2 cellular contexts compared by ENCODE assay signal in the genomic region with DNA sequence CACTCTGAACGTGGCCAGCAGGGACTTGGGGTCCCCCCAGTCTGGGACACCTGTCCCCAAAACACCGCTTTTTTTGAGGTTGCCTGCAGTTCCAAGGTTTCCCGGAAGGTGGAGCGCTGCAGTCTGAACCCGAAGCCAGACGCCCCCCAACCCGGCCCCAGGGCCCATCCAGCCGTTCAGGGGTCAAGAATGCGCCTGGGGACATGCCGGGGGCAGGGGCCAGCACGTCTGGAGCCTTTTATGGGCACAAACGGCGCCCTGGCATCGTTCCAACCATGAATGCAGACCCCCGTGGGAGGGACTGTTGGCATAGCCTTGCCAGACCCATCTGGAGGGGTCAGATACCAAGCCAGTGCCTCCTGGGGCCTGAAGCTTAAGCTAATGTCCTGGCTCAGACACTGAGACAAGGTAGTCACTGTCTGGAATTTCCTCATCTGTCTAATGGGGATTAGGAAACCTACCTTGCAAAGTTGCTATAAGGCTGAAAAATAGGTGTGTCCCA.
TF ChIP-seq lines count a peak whose summit lies in the region.

No MANE protein-coding gene starts in this region.

TF ChIP-seq in SK-N-SH, 30 proteins besides CTCF, POLR2A, EP300 and RAD21 (continued from another document):
- TF ChIP-seq POLR2AphosphoS5 (IDR thresholded peaks at IDR 0.05; ENCODE audit: low read depth, low read length) (no peak), NFIC (IDR thresholded peaks at IDR 0.05; ENCODE audit: borderline replicate concordance) (peak; percentile 38; the same call in 1 of the 2 replicates), JUND (IDR thresholded peaks at IDR 0.05) (no peak), TCF12 (IDR thresholded peaks at IDR 0.05) (no peak), FOSL2 (IDR thresholded peaks at IDR 0.05; ENCODE audit: borderline replicate concordance, low read depth) (no peak), GABPA (IDR thresholded peaks at IDR 0.05; ENCODE audit: low read depth) (no peak), SIN3A (IDR thresholded peaks at IDR 0.05; ENCODE audit: borderline replicate concordance, low read depth, low read length) (no peak), RCOR1 (IDR thresholded peaks at IDR 0.05; ENCODE audit: low read length) (no peak), SMC3 (IDR thresholded peaks at IDR 0.05; ENCODE audit: low read depth, low read length) (peak; percentile 26)
- TF ChIP-seq, protein P1, sequence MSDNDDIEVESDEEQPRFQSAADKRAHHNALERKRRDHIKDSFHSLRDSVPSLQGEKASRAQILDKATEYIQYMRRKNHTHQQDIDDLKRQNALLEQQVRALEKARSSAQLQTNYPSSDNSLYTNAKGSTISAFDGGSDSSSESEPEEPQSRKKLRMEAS (IDR thresholded peaks at IDR 0.05; ENCODE audit: low read depth): no peak
- TF ChIP-seq, protein P2, sequence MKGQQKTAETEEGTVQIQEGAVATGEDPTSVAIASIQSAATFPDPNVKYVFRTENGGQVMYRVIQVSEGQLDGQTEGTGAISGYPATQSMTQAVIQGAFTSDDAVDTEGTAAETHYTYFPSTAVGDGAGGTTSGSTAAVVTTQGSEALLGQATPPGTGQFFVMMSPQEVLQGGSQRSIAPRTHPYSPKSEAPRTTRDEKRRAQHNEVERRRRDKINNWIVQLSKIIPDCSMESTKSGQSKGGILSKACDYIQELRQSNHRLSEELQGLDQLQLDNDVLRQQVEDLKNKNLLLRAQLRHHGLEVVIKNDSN (IDR thresholded peaks at IDR 0.05; ENCODE audit: borderline replicate concordance, low read depth): no peak
TF ChIP-seq in SK-N-SH: peak in this region for 2.

TF ChIP-seq in SK-N-SH treated with all-trans-retinoic acid at 6 μM for 48 hours, 23 proteins besides CTCF, POLR2A, EP300 and RAD21 (continued from another document):
- TF ChIP-seq, protein P3, sequence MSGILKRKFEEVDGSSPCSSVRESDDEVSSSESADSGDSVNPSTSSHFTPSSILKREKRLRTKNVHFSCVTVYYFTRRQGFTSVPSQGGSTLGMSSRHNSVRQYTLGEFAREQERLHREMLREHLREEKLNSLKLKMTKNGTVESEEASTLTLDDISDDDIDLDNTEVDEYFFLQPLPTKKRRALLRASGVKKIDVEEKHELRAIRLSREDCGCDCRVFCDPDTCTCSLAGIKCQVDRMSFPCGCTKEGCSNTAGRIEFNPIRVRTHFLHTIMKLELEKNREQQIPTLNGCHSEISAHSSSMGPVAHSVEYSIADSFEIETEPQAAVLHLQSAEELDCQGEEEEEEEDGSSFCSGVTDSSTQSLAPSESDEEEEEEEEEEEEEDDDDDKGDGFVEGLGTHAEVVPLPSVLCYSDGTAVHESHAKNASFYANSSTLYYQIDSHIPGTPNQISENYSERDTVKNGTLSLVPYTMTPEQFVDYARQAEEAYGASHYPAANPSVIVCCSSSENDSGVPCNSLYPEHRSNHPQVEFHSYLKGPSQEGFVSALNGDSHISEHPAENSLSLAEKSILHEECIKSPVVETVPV (CRISPR knock-in tag; IDR thresholded peaks at IDR 0.05): no peak
- TF ChIP-seq, protein P4, sequence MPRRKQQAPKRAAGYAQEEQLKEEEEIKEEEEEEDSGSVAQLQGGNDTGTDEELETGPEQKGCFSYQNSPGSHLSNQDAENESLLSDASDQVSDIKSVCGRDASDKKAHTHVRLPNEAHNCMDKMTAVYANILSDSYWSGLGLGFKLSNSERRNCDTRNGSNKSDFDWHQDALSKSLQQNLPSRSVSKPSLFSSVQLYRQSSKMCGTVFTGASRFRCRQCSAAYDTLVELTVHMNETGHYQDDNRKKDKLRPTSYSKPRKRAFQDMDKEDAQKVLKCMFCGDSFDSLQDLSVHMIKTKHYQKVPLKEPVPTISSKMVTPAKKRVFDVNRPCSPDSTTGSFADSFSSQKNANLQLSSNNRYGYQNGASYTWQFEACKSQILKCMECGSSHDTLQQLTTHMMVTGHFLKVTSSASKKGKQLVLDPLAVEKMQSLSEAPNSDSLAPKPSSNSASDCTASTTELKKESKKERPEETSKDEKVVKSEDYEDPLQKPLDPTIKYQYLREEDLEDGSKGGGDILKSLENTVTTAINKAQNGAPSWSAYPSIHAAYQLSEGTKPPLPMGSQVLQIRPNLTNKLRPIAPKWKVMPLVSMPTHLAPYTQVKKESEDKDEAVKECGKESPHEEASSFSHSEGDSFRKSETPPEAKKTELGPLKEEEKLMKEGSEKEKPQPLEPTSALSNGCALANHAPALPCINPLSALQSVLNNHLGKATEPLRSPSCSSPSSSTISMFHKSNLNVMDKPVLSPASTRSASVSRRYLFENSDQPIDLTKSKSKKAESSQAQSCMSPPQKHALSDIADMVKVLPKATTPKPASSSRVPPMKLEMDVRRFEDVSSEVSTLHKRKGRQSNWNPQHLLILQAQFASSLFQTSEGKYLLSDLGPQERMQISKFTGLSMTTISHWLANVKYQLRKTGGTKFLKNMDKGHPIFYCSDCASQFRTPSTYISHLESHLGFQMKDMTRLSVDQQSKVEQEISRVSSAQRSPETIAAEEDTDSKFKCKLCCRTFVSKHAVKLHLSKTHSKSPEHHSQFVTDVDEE (CRISPR knock-in tag; IDR thresholded peaks at IDR 0.05): no peak
- TF ChIP-seq CSDC2 (CRISPR knock-in tag; IDR thresholded peaks at IDR 0.05) (no peak), ZFP30 (CRISPR knock-in tag; IDR thresholded peaks at IDR 0.05) (no peak), BACH2 (CRISPR knock-in tag; IDR thresholded peaks at IDR 0.05; ENCODE audit: borderline replicate concordance) (no peak), ZNF565 (CRISPR knock-in tag; conservative IDR thresholded peaks at IDR 0.05; ENCODE audit: low read depth) (no peak), ISL1 (CRISPR knock-in tag; IDR thresholded peaks at IDR 0.05) (no peak), RARB (CRISPR knock-in tag; IDR thresholded peaks at IDR 0.05) (no peak), TOX (CRISPR knock-in tag; IDR thresholded peaks at IDR 0.05; ENCODE audit: borderline replicate concordance) (no peak), ZC3H10 (CRISPR knock-in tag; IDR thresholded peaks at IDR 0.05) (no peak), ARNTL (CRISPR knock-in tag; IDR thresholded peaks at IDR 0.05; ENCODE audit: borderline replicate concordance, low read depth) (no peak), ESRRG (CRISPR knock-in tag; IDR thresholded peaks at IDR 0.05) (no peak)
- TF ChIP-seq, protein P5, sequence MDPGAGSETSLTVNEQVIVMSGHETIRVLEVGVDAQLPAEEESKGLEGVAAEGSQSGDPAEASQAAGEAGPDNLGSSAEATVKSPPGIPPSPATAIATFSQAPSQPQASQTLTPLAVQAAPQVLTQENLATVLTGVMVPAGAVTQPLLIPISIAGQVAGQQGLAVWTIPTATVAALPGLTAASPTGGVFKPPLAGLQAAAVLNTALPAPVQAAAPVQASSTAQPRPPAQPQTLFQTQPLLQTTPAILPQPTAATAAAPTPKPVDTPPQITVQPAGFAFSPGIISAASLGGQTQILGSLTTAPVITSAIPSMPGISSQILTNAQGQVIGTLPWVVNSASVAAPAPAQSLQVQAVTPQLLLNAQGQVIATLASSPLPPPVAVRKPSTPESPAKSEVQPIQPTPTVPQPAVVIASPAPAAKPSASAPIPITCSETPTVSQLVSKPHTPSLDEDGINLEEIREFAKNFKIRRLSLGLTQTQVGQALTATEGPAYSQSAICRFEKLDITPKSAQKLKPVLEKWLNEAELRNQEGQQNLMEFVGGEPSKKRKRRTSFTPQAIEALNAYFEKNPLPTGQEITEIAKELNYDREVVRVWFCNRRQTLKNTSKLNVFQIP (CRISPR knock-in tag; IDR thresholded peaks at IDR 0.05; ENCODE audit: borderline replicate concordance, low read depth): no peak
- TF ChIP-seq, protein P6, sequence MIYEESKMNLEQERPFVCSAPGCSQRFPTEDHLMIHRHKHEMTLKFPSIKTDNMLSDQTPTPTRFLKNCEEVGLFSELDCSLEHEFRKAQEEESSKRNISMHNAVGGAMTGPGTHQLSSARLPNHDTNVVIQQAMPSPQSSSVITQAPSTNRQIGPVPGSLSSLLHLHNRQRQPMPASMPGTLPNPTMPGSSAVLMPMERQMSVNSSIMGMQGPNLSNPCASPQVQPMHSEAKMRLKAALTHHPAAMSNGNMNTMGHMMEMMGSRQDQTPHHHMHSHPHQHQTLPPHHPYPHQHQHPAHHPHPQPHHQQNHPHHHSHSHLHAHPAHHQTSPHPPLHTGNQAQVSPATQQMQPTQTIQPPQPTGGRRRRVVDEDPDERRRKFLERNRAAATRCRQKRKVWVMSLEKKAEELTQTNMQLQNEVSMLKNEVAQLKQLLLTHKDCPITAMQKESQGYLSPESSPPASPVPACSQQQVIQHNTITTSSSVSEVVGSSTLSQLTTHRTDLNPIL (CRISPR knock-in tag; IDR thresholded peaks at IDR 0.05; ENCODE audit: low read depth): no peak
